In genomic region chr18:3612315-3612714, GRCh38 we compare ENCODE assay signal across 16 cellular contexts.
DNase-seq lines count a peak whose midpoint lies in the region; ATAC-seq and TF ChIP-seq lines count a peak whose summit lies in the region.
"Had no signal": no experiment of that assay in that cellular context is flagged by ENCODE, and none has a peak within 500 bp of the region (broad histone marks: within the 10 kb centered on the region; RNA-seq: fewer than 3 reads in every experiment).

No MANE protein-coding gene starts in this region.

- no peak overlapping the region for H3K4me3 ChIP-seq in Caco-2 (ENCODE audit: low read depth, low read length)
- H3K4me3 ChIP-seq in mucosa of descending colon = no peak overlapping the region

- H3K4me1 Mint-ChIP-seq in Caco-2 (ENCODE audit: low read depth, unreplicated experiment) = peaks cover 35% of the 10 kb centered on the region
- H3K4me1 Mint-ChIP-seq in activated T-helper 17 cell treated with anti-CD3 and anti-CD28 coated beads, Interleukin-2, amount 50 U/mL, for 72 hours = peaks cover 4% of the 10 kb centered on the region
- peaks cover 0 to 4% of the 10 kb centered on the region in 2 donors for H3K4me1 Mint-ChIP-seq in effector memory CD8-positive, alpha-beta T cell (ENCODE audit: low read depth in 2 of 2)

- in situ Hi-C loops in ACHN (cut with HindIII; ENCODE audit: low pct_ligation_motif_present, low pct_unique_long_range_greater_than_20kb, low sequenced_read_pairs) = no loop called here

- CTCF ChIA-PET in Caco-2 (lab: Charles Lee) = no interaction called here

- H3K9me3 ChIP-seq in Caco-2 = no peaks in the 10 kb centered on the region
- H3K9me3 ChIP-seq in mucosa of descending colon = no peaks in the 10 kb centered on the region

- DNase-seq in DMS 273 (lab: John Stamatoyannopoulos, UW; ENCODE audit: unreplicated experiment) = peak; percentile 6
- no peak for DNase-seq in DMS 273 treated with DMSO at 0.1 percent for 48 hours (lab: John Stamatoyannopoulos, UW)
- DNase-seq in Caco-2 = no peak
- DNase-seq in mucosa of descending colon = no peak
- no peak for DNase-seq in NK-92 (lab: John Stamatoyannopoulos, UW; ENCODE audit: unreplicated experiment)
- DNase-seq in ACHN = no peak
- DNase-seq in effector memory CD8-positive, alpha-beta T cell = no peak
- DNase-seq: CD8-positive, alpha-beta T cell; left cardiac atrium; naive thymus-derived CD4-positive, alpha-beta T cell; NCI-H1092; NCI-H510A; T-helper 9 cell had no signal

- H3K4me1 ChIP-seq in Caco-2 (peaks cover 54% of the 10 kb centered on the region), mucosa of descending colon (ENCODE audit: low read depth) (peaks cover 7% of the 10 kb centered on the region)

- POLR2A ChIA-PET in Caco-2 (lab: Charles Lee) = interaction anchor here (0.5 kb wide), 1 partner anchor 41 kb away, joined by 4 read pairs; no protein-coding TSS in a partner anchor

- no peaks in the 10 kb centered on the region for H3K9me3 Mint-ChIP-seq in Caco-2 (ENCODE audit: unreplicated experiment)
- no peaks in the 10 kb centered on the region for H3K9me3 Mint-ChIP-seq in activated T-helper 17 cell treated with anti-CD3 and anti-CD28 coated beads, Interleukin-2, amount 50 U/mL, for 72 hours
- H3K9me3 Mint-ChIP-seq in effector memory CD8-positive, alpha-beta T cell = no peaks in the 10 kb centered on the region
- H3K9me3 Mint-ChIP-seq: CD8-positive, alpha-beta T cell had no signal

- H3K27me3 Mint-ChIP-seq in Caco-2 (ENCODE audit: insufficient read depth, unreplicated experiment) = no peaks in the 10 kb centered on the region
- H3K27me3 Mint-ChIP-seq in activated T-helper 17 cell treated with anti-CD3 and anti-CD28 coated beads, Interleukin-2, amount 50 U/mL, for 72 hours = no peaks in the 10 kb centered on the region
- H3K27me3 Mint-ChIP-seq in effector memory CD8-positive, alpha-beta T cell = no peaks in the 10 kb centered on the region
- H3K27me3 Mint-ChIP-seq: activated naive CD8-positive, alpha-beta T cell; naive thymus-derived CD4-positive, alpha-beta T cell had no signal

- peak; percentile 51 for ATAC-seq in activated T-helper 17 cell treated with anti-CD3 and anti-CD28 coated beads, Interleukin-2, amount 50 U/mL, for 72 hours (replicated peaks)
- ATAC-seq in mucosa of descending colon = peak; percentile 41
- no peak for ATAC-seq in effector memory CD8-positive, alpha-beta T cell (replicated peaks)
- ATAC-seq: CD8-positive, alpha-beta T cell; left cardiac atrium; naive thymus-derived CD4-positive, alpha-beta T cell; Right ventricle myocardium inferior had no signal

- H3K27ac Mint-ChIP-seq in Caco-2 (ENCODE audit: unreplicated experiment) = peak overlapping the region; percentile 36
- no peak overlapping the region for H3K27ac Mint-ChIP-seq in activated T-helper 17 cell treated with anti-CD3 and anti-CD28 coated beads, Interleukin-2, amount 50 U/mL, for 72 hours
- H3K27ac Mint-ChIP-seq in effector memory CD8-positive, alpha-beta T cell = no peak overlapping the region
- H3K27ac Mint-ChIP-seq: activated naive CD8-positive, alpha-beta T cell; CD8-positive, alpha-beta T cell; naive thymus-derived CD4-positive, alpha-beta T cell had no signal

- peaks cover 37% of the 10 kb centered on the region for H3K36me3 Mint-ChIP-seq in Caco-2 (ENCODE audit: insufficient read depth, unreplicated experiment)
- H3K36me3 Mint-ChIP-seq in activated T-helper 17 cell treated with anti-CD3 and anti-CD28 coated beads, Interleukin-2, amount 50 U/mL, for 72 hours (ENCODE audit: low read depth) = no peaks in the 10 kb centered on the region
- no peaks in the 10 kb centered on the region for H3K36me3 Mint-ChIP-seq in effector memory CD8-positive, alpha-beta T cell (ENCODE audit: insufficient read depth)
- H3K36me3 Mint-ChIP-seq: activated naive CD8-positive, alpha-beta T cell; CD8-positive, alpha-beta T cell had no signal

- H3K4me3 Mint-ChIP-seq in Caco-2 (ENCODE audit: unreplicated experiment) = no peak overlapping the region
- H3K4me3 Mint-ChIP-seq in activated T-helper 17 cell treated with anti-CD3 and anti-CD28 coated beads, Interleukin-2, amount 50 U/mL, for 72 hours = no peak overlapping the region
- H3K4me3 Mint-ChIP-seq in effector memory CD8-positive, alpha-beta T cell = no peak overlapping the region
- H3K4me3 Mint-ChIP-seq: activated naive CD8-positive, alpha-beta T cell; CD8-positive, alpha-beta T cell; naive thymus-derived CD4-positive, alpha-beta T cell had no signal

- H3K36me3 ChIP-seq in Caco-2 (ENCODE audit: control insufficient read depth, insufficient read depth, low read length) (peaks cover 1% of the 10 kb centered on the region), mucosa of descending colon (ENCODE audit: low read depth) (no peaks in the 10 kb centered on the region)

- no TSS peak for BruUV-seq in Caco-2 (replicated peaks; lab: Mats Ljungman, UMichigan)

- no peaks in the 10 kb centered on the region for H3K27me3 ChIP-seq in Caco-2 (replicated peaks; ENCODE audit: control insufficient read depth, insufficient read depth, low read length)

- TF ChIP-seq CTCF in Caco-2 (IDR thresholded peaks at IDR 0.05; ENCODE audit: insufficient read depth in 1 of 2, low read depth in 1 of 2, low read length in 1 of 2, severe bottlenecking in 1 of 2, unreplicated experiment in 1 of 2) (no peak), mucosa of descending colon (IDR thresholded peaks at IDR 0.05) (no peak)

- intact Hi-C loops in Caco-2 (cut with micrococcal nuclease; ENCODE audit: unreplicated experiment) = no loop called here
- intact Hi-C loops in mucosa of descending colon (cut with DNase I, micrococcal nuclease) = no loop called here
